Comparison of ENCODE assay signal across 8 cellular contexts in the genomic region with DNA sequence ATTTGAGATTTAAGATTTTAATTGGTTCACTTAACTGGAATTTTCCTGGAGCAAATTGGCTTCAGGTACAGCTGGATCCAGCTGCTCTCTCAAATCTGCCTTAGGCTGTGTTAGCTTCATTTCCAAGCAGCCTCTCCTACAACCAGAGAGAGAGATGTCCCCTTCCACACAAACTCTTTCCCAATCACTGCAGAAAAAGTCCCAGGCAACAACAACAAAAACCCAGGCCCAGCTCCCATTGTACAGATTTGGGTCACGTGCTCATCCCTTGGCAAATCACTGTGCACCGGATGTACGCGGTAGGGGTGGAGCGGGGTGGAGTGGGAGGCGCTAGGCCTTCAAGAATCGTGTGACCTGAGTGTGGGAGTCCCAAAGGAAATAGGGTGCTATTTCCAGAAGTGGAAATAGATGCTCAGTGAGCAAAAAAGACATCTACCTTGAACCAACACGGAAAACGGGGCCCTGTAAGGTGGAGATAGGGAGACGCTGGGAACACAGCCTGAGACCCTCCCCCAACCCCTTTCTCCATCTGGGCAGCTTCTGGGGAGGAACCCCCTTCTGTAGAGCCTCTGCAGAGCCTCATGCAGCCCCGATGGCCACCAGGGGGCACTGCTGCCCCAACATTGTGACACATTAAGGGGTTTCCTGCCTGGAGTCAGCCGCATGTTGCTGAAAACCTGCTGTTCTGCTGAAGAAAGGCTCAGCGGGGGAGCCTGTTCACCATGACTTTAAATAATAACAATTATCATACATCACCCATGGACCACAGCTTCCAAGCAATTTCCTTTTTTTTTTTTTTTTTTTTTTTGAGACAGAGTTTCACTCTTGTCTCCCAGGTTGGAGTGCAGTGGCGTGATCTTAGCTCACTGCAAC. TPM values are rescaled to one million over a fixed set of nuclear protein-coding genes. Genes with fewer than 3 reads are reported as not detected.
DNase-seq lines count a peak whose midpoint lies in the region; ATAC-seq and TF ChIP-seq lines count a peak whose summit lies in the region.

No MANE protein-coding gene starts in this region.

- H3K4me1 Mint-ChIP-seq in activated T-helper 17 cell treated with anti-CD3 and anti-CD28 coated beads, Interleukin-2, amount 50 U/mL, for 72 hours: no peaks in the 10 kb centered on the region
- H3K4me1 Mint-ChIP-seq in neural crest cell: peaks cover 19% of the 10 kb centered on the region

- H3K4me1 ChIP-seq in BLaER1 (peaks cover 41% of the 10 kb centered on the region), KMS-11 (ENCODE audit: low read depth, poor library complexity, severe bottlenecking) (no peaks in the 10 kb centered on the region), RWPE2 (ENCODE audit: insufficient read depth, poor library complexity, severe bottlenecking) (peaks cover 7% of the 10 kb centered on the region)

- peak; percentile 87 for TF ChIP-seq CTCF in KMS-11 (conservative IDR thresholded peaks at IDR 0.05; ENCODE audit: low read depth, low read length)
- TF ChIP-seq CTCF in RWPE2 (IDR thresholded peaks at IDR 0.05; ENCODE audit: poor library complexity, severe bottlenecking): peak; percentile 83
- TF ChIP-seq CTCF in fibroblast of pulmonary artery (IDR thresholded peaks at IDR 0.05; ENCODE audit: low read length, missing control alignments): peak; percentile 90
- TF ChIP-seq CTCF in neural crest cell (conservative IDR thresholded peaks at IDR 0.05): peak; percentile 92

- H3K27ac ChIP-seq in BLaER1 (peak overlapping the region; percentile 30; the same call in 1 of the 2 replicates), KMS-11 (no peak overlapping the region), RWPE2 (ENCODE audit: poor library complexity, severe bottlenecking) (no peak overlapping the region)

- no peaks in the 10 kb centered on the region for H3K27me3 Mint-ChIP-seq in activated T-helper 17 cell treated with anti-CD3 and anti-CD28 coated beads, Interleukin-2, amount 50 U/mL, for 72 hours
- peaks cover 10% of the 10 kb centered on the region for H3K27me3 Mint-ChIP-seq in neural crest cell (ENCODE audit: low read depth)

- no peaks in the 10 kb centered on the region for H3K27me3 ChIP-seq in BLaER1
- H3K27me3 ChIP-seq in KMS-11 (ENCODE audit: insufficient read depth, low read depth): peaks cover 38% of the 10 kb centered on the region
- H3K27me3 ChIP-seq in RWPE2 (ENCODE audit: insufficient read depth, poor library complexity, severe bottlenecking): no peaks in the 10 kb centered on the region

- H3K9me3 ChIP-seq in BLaER1 (no peaks in the 10 kb centered on the region), RWPE2 (ENCODE audit: severe bottlenecking) (no peaks in the 10 kb centered on the region)

- peak overlapping the region; percentile 84 for H3K27ac Mint-ChIP-seq in activated T-helper 17 cell treated with anti-CD3 and anti-CD28 coated beads, Interleukin-2, amount 50 U/mL, for 72 hours
- H3K27ac Mint-ChIP-seq in neural crest cell (ENCODE audit: unreplicated experiment): peak overlapping the region; percentile 43

- no peak overlapping the region for H2AFZ ChIP-seq in KMS-11 (ENCODE audit: low read depth)

- H3K36me3 ChIP-seq in BLaER1 (no peaks in the 10 kb centered on the region), KMS-11 (ENCODE audit: insufficient read depth) (no peaks in the 10 kb centered on the region), RWPE2 (ENCODE audit: low read depth) (no peaks in the 10 kb centered on the region)

- DNase-seq in RWPE2 (ENCODE audit: low spot score): no peak
- peak; percentile 84 for DNase-seq in fibroblast of pulmonary artery (ENCODE audit: low read depth)
- peak; percentile 94 for DNase-seq in neural crest cell (ENCODE audit: low read depth, low spot score)
- DNase-seq in stromal cell of bone marrow (ENCODE audit: low read depth): peak; percentile 56

- H4K20me1 ChIP-seq in BLaER1 (no peaks in the 10 kb centered on the region), KMS-11 (ENCODE audit: insufficient read depth) (no peaks in the 10 kb centered on the region)

- no peaks in the 10 kb centered on the region for H3K9me3 Mint-ChIP-seq in activated T-helper 17 cell treated with anti-CD3 and anti-CD28 coated beads, Interleukin-2, amount 50 U/mL, for 72 hours
- no peaks in the 10 kb centered on the region for H3K9me3 Mint-ChIP-seq in neural crest cell

- ATAC-seq in GM19438 (IDR thresholded peaks at IDR 0.05; ENCODE audit: low read depth, unreplicated experiment) (peak; percentile 78), RWPE2 (ENCODE audit: low read depth) (peak; percentile 89)
- ATAC-seq in activated T-helper 17 cell treated with anti-CD3 and anti-CD28 coated beads, Interleukin-2, amount 50 U/mL, for 72 hours (replicated peaks): peak; percentile 96

- peak overlapping the region; percentile 69 for H3K4me3 Mint-ChIP-seq in activated T-helper 17 cell treated with anti-CD3 and anti-CD28 coated beads, Interleukin-2, amount 50 U/mL, for 72 hours
- H3K4me3 Mint-ChIP-seq in neural crest cell: no peak overlapping the region

- no peaks in the 10 kb centered on the region for H3K36me3 Mint-ChIP-seq in activated T-helper 17 cell treated with anti-CD3 and anti-CD28 coated beads, Interleukin-2, amount 50 U/mL, for 72 hours (ENCODE audit: low read depth)
- no peaks in the 10 kb centered on the region for H3K36me3 Mint-ChIP-seq in neural crest cell (ENCODE audit: low read depth)

- H3K4me2 ChIP-seq in BLaER1 (peak overlapping the region; percentile 61), KMS-11 (no peak overlapping the region)

- peak overlapping the region; percentile 42; the same call in 1 of the 2 replicates for H3K4me3 ChIP-seq in BLaER1
- H3K4me3 ChIP-seq in KMS-11 (IDR thresholded peaks at IDR 0.05; ENCODE audit: insufficient read depth, low read depth, low read length): no peak overlapping the region
- no peak overlapping the region for H3K4me3 ChIP-seq in RWPE2 (ENCODE audit: severe bottlenecking)
- H3K4me3 ChIP-seq in fibroblast of pulmonary artery (replicated peaks; ENCODE audit: low read depth, low read length): no peak overlapping the region

- no peaks in the 10 kb centered on the region for H3K79me2 ChIP-seq in KMS-11 (ENCODE audit: insufficient read depth, low read depth)

- H3K9ac ChIP-seq in BLaER1 (peak overlapping the region; percentile 45; the same call in 1 of the 2 replicates), KMS-11 (no peak overlapping the region)

RNA-seq across cellular contexts. Expression of gene HPN, which starts 25.4 kb away (rescaled TPM):
- total RNA-seq in activated T-helper 17 cell treated with anti-CD3 and anti-CD28 coated beads, Interleukin-2, amount 50 U/mL, for 72 hours: under 1 TPM in 1 of 2 donors, not detected in 1; 0.48 TPM
- 0.26 and 0.27 TPM in 2 replicates for total RNA-seq in neural crest cell

RNA-seq across cellular contexts. Expression of gene SCN1B, which starts 36.7 kb away (rescaled TPM):
- total RNA-seq in activated T-helper 17 cell treated with anti-CD3 and anti-CD28 coated beads, Interleukin-2, amount 50 U/mL, for 72 hours: 1 to 10 TPM in 1 of 2 donors, under 1 TPM in 1; 0.97 to 3.1 TPM
- total RNA-seq in neural crest cell: 1.7 and 1.9 TPM in 2 replicates

RNA-seq across cellular contexts. Expression of gene FXYD3, which starts 48.7 kb away (rescaled TPM):
- total RNA-seq in activated T-helper 17 cell treated with anti-CD3 and anti-CD28 coated beads, Interleukin-2, amount 50 U/mL, for 72 hours: not detected
- total RNA-seq in neural crest cell: 2.5 and 2.8 TPM in 2 replicates
